Comparison of ENCODE assay signal across 2 cellular contexts in the genomic region with DNA sequence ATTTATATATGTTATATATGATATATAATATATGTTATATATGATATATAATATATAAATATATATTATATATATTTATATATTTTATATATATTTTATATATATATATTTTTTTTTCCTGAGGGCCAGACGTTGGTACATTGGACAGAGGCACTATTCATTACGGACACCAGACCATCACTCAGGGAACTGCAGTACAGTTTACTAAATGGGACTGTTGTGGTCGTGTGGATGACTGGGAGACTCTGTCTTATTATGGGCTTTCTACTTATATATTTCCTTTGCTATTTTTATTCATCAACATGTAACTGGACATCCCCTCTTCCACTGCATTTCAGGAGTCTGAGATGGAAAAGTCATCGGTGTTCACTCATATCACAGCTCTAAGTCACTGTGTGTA.
A peak's percentile ranks its signal among the peaks of the same experiment; 100 is the strongest.
TF ChIP-seq lines count a peak whose summit lies in the region.

No MANE protein-coding gene starts in this region.

TF ChIP-seq in SK-N-SH, 30 proteins besides CTCF, POLR2A, EP300 and RAD21:
- TF ChIP-seq, protein P1, sequence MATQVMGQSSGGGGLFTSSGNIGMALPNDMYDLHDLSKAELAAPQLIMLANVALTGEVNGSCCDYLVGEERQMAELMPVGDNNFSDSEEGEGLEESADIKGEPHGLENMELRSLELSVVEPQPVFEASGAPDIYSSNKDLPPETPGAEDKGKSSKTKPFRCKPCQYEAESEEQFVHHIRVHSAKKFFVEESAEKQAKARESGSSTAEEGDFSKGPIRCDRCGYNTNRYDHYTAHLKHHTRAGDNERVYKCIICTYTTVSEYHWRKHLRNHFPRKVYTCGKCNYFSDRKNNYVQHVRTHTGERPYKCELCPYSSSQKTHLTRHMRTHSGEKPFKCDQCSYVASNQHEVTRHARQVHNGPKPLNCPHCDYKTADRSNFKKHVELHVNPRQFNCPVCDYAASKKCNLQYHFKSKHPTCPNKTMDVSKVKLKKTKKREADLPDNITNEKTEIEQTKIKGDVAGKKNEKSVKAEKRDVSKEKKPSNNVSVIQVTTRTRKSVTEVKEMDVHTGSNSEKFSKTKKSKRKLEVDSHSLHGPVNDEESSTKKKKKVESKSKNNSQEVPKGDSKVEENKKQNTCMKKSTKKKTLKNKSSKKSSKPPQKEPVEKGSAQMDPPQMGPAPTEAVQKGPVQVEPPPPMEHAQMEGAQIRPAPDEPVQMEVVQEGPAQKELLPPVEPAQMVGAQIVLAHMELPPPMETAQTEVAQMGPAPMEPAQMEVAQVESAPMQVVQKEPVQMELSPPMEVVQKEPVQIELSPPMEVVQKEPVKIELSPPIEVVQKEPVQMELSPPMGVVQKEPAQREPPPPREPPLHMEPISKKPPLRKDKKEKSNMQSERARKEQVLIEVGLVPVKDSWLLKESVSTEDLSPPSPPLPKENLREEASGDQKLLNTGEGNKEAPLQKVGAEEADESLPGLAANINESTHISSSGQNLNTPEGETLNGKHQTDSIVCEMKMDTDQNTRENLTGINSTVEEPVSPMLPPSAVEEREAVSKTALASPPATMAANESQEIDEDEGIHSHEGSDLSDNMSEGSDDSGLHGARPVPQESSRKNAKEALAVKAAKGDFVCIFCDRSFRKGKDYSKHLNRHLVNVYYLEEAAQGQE (IDR thresholded peaks at IDR 0.05; ENCODE audit: low read depth, low read length) = peak; percentile 69; the same call in 1 of the 2 replicates
- no peak for TF ChIP-seq TEAD4 (IDR thresholded peaks at IDR 0.05; ENCODE audit: borderline replicate concordance, insufficient read depth)

TF ChIP-seq in SK-N-SH treated with all-trans-retinoic acid at 6 μM for 48 hours, 23 proteins besides CTCF, POLR2A, EP300 and RAD21:
- TF ChIP-seq, protein P2, sequence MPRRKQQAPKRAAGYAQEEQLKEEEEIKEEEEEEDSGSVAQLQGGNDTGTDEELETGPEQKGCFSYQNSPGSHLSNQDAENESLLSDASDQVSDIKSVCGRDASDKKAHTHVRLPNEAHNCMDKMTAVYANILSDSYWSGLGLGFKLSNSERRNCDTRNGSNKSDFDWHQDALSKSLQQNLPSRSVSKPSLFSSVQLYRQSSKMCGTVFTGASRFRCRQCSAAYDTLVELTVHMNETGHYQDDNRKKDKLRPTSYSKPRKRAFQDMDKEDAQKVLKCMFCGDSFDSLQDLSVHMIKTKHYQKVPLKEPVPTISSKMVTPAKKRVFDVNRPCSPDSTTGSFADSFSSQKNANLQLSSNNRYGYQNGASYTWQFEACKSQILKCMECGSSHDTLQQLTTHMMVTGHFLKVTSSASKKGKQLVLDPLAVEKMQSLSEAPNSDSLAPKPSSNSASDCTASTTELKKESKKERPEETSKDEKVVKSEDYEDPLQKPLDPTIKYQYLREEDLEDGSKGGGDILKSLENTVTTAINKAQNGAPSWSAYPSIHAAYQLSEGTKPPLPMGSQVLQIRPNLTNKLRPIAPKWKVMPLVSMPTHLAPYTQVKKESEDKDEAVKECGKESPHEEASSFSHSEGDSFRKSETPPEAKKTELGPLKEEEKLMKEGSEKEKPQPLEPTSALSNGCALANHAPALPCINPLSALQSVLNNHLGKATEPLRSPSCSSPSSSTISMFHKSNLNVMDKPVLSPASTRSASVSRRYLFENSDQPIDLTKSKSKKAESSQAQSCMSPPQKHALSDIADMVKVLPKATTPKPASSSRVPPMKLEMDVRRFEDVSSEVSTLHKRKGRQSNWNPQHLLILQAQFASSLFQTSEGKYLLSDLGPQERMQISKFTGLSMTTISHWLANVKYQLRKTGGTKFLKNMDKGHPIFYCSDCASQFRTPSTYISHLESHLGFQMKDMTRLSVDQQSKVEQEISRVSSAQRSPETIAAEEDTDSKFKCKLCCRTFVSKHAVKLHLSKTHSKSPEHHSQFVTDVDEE (CRISPR knock-in tag; IDR thresholded peaks at IDR 0.05) = no peak
- TF ChIP-seq BACH2 (CRISPR knock-in tag; IDR thresholded peaks at IDR 0.05; ENCODE audit: borderline replicate concordance) = no peak
- TF ChIP-seq, protein P3, sequence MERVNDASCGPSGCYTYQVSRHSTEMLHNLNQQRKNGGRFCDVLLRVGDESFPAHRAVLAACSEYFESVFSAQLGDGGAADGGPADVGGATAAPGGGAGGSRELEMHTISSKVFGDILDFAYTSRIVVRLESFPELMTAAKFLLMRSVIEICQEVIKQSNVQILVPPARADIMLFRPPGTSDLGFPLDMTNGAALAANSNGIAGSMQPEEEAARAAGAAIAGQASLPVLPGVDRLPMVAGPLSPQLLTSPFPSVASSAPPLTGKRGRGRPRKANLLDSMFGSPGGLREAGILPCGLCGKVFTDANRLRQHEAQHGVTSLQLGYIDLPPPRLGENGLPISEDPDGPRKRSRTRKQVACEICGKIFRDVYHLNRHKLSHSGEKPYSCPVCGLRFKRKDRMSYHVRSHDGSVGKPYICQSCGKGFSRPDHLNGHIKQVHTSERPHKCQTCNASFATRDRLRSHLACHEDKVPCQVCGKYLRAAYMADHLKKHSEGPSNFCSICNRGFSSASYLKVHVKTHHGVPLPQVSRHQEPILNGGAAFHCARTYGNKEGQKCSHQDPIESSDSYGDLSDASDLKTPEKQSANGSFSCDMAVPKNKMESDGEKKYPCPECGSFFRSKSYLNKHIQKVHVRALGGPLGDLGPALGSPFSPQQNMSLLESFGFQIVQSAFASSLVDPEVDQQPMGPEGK (CRISPR knock-in tag; IDR thresholded peaks at IDR 0.05; ENCODE audit: borderline replicate concordance) = no peak
- TF ChIP-seq RARB (CRISPR knock-in tag; IDR thresholded peaks at IDR 0.05) = no peak
- no peak for TF ChIP-seq TCF4 (CRISPR knock-in tag; IDR thresholded peaks at IDR 0.05; ENCODE audit: borderline replicate concordance)
